ENCODE assay signal across 13 cellular contexts in the genomic region with DNA sequence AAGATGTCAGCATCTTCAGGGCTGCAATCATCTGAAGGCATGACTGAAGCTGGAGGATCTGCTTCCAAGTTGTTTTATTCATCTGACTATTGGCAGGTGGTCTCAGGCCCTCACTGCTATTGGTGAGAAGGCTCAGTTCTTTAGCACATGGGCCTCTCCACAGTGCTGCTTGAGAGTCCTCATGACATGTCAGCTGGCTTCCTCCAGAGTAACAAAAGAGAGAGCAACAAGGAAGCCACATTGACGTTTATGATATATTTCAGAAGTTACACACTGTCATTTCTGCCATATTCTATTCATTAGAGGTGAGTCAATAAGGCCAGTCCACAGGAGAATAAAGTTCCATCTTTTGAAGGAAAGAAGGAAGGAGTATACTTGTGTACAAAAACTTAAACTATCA. TPM values are rescaled to one million over a fixed set of nuclear protein-coding genes. Genes with fewer than 3 reads are reported as not detected.
DNase-seq lines count a peak whose midpoint lies in the region; ATAC-seq and TF ChIP-seq lines count a peak whose summit lies in the region.
"Had no signal": no experiment of that assay in that cellular context is flagged by ENCODE, and none has a peak within 500 bp of the region (broad histone marks: within the 10 kb centered on the region; RNA-seq: fewer than 3 reads in every experiment).

No MANE protein-coding gene starts in this region.

- no peak overlapping the region for H3K27ac Mint-ChIP-seq in activated CD8-positive, alpha-beta T cell treated with anti-CD3 and anti-CD28 coated beads for 36 hours
- no peak overlapping the region for H3K27ac Mint-ChIP-seq in activated CD8-positive, alpha-beta T cell treated with anti-CD3 and anti-CD28 coated beads, Interleukin-2, amount 10 ng/mL, durations not matched to agents 7 days and 5 days
- H3K27ac Mint-ChIP-seq in activated naive CD8-positive, alpha-beta T cell treated with anti-CD3 and anti-CD28 coated beads, Interleukin-2, amount 50 U/mL, for 24 hours, result no peak overlapping the region
- no peak overlapping the region for H3K27ac Mint-ChIP-seq in activated naive CD8-positive, alpha-beta T cell treated with anti-CD3 and anti-CD28 coated beads for 36 hours
- no peak overlapping the region for H3K27ac Mint-ChIP-seq in activated T-helper 17 cell treated with anti-CD3 and anti-CD28 coated beads, Interleukin-2, amount 50 U/mL, for 72 hours
- H3K27ac Mint-ChIP-seq in stimulated activated memory B cell treated with anti-CD40 and anti-IgM and Interleukin-4, amounts not matched to agents 10 μg/mL and 1 μg/mL and 100 μg/mL, for 72 hours, result no peak overlapping the region
- H3K27ac Mint-ChIP-seq: B cell; CD8-positive, alpha-beta T cell; H9 had no signal

- intact Hi-C loops in activated CD8-positive, alpha-beta T cell treated with anti-CD3 and anti-CD28 coated beads for 36 hours (cut with micrococcal nuclease), result no loop called here

- CTCF ChIA-PET in activated CD8-positive, alpha-beta T cell treated with anti-CD3 and anti-CD28 coated beads for 36 hours (lab: Charles Lee), result no interaction called here
- CTCF ChIA-PET in activated CD8-positive, alpha-beta T cell treated with anti-CD3 and anti-CD28 coated beads, Interleukin-2, amount 10 ng/mL, durations not matched to agents 7 days and 5 days (lab: Charles Lee), result interaction anchor here (1.1 kb wide), 1 partner anchor 10 kb away, joined by 3 read pairs; no protein-coding TSS in a partner anchor

- peaks cover 11% of the 10 kb centered on the region for H3K9me3 Mint-ChIP-seq in activated CD8-positive, alpha-beta T cell treated with anti-CD3 and anti-CD28 coated beads for 36 hours
- peaks cover 3% of the 10 kb centered on the region for H3K9me3 Mint-ChIP-seq in activated CD8-positive, alpha-beta T cell treated with anti-CD3 and anti-CD28 coated beads, Interleukin-2, amount 10 ng/mL, durations not matched to agents 7 days and 5 days (ENCODE audit: insufficient read depth)
- peaks cover 9% of the 10 kb centered on the region for H3K9me3 Mint-ChIP-seq in activated naive CD8-positive, alpha-beta T cell treated with anti-CD3 and anti-CD28 coated beads, Interleukin-2, amount 50 U/mL, for 24 hours
- H3K9me3 Mint-ChIP-seq in activated naive CD8-positive, alpha-beta T cell treated with anti-CD3 and anti-CD28 coated beads for 36 hours, result peaks cover 5% of the 10 kb centered on the region
- H3K9me3 Mint-ChIP-seq in activated T-helper 17 cell treated with anti-CD3 and anti-CD28 coated beads, Interleukin-2, amount 50 U/mL, for 72 hours, result peaks cover 3% of the 10 kb centered on the region
- peaks cover 4% of the 10 kb centered on the region for H3K9me3 Mint-ChIP-seq in stimulated activated memory B cell treated with anti-CD40 and anti-IgM and Interleukin-4, amounts not matched to agents 10 μg/mL and 1 μg/mL and 100 μg/mL, for 72 hours

- H3K4me3 Mint-ChIP-seq in activated CD8-positive, alpha-beta T cell treated with anti-CD3 and anti-CD28 coated beads for 36 hours, result no peak overlapping the region
- H3K4me3 Mint-ChIP-seq in activated CD8-positive, alpha-beta T cell treated with anti-CD3 and anti-CD28 coated beads, Interleukin-2, amount 10 ng/mL, durations not matched to agents 7 days and 5 days, result no peak overlapping the region
- H3K4me3 Mint-ChIP-seq in activated naive CD8-positive, alpha-beta T cell treated with anti-CD3 and anti-CD28 coated beads, Interleukin-2, amount 50 U/mL, for 24 hours, result no peak overlapping the region
- H3K4me3 Mint-ChIP-seq in activated naive CD8-positive, alpha-beta T cell treated with anti-CD3 and anti-CD28 coated beads for 36 hours, result no peak overlapping the region
- no peak overlapping the region for H3K4me3 Mint-ChIP-seq in activated T-helper 17 cell treated with anti-CD3 and anti-CD28 coated beads, Interleukin-2, amount 50 U/mL, for 72 hours
- H3K4me3 Mint-ChIP-seq in stimulated activated memory B cell treated with anti-CD40 and anti-IgM and Interleukin-4, amounts not matched to agents 10 μg/mL and 1 μg/mL and 100 μg/mL, for 72 hours, result no peak overlapping the region
- H3K4me3 Mint-ChIP-seq: B cell; CD8-positive, alpha-beta T cell; H9 had no signal

- TF ChIP-seq CTCF in activated CD8-positive, alpha-beta T cell treated with anti-CD3 and anti-CD28 coated beads for 36 hours (IDR thresholded peaks at IDR 0.05), result no peak

- H3K4me1 Mint-ChIP-seq in activated CD8-positive, alpha-beta T cell treated with anti-CD3 and anti-CD28 coated beads for 36 hours (ENCODE audit: low read depth), result no peaks in the 10 kb centered on the region
- no peaks in the 10 kb centered on the region for H3K4me1 Mint-ChIP-seq in activated CD8-positive, alpha-beta T cell treated with anti-CD3 and anti-CD28 coated beads, Interleukin-2, amount 10 ng/mL, durations not matched to agents 7 days and 5 days (ENCODE audit: low read depth)
- H3K4me1 Mint-ChIP-seq in activated naive CD8-positive, alpha-beta T cell treated with anti-CD3 and anti-CD28 coated beads, Interleukin-2, amount 50 U/mL, for 24 hours, result no peaks in the 10 kb centered on the region
- H3K4me1 Mint-ChIP-seq in activated naive CD8-positive, alpha-beta T cell treated with anti-CD3 and anti-CD28 coated beads for 36 hours, result no peaks in the 10 kb centered on the region
- H3K4me1 Mint-ChIP-seq in activated T-helper 17 cell treated with anti-CD3 and anti-CD28 coated beads, Interleukin-2, amount 50 U/mL, for 72 hours, result no peaks in the 10 kb centered on the region
- H3K4me1 Mint-ChIP-seq in stimulated activated memory B cell treated with anti-CD40 and anti-IgM and Interleukin-4, amounts not matched to agents 10 μg/mL and 1 μg/mL and 100 μg/mL, for 72 hours, result no peaks in the 10 kb centered on the region

- POLR2A ChIA-PET in activated CD8-positive, alpha-beta T cell treated with anti-CD3 and anti-CD28 coated beads for 36 hours (lab: Charles Lee), result no interaction called here
- POLR2A ChIA-PET in activated CD8-positive, alpha-beta T cell treated with anti-CD3 and anti-CD28 coated beads, Interleukin-2, amount 10 ng/mL, durations not matched to agents 7 days and 5 days (lab: Charles Lee), result no interaction called here

- DNase-seq in activated CD8-positive, alpha-beta T cell treated with anti-CD3 and anti-CD28 coated beads for 36 hours, result no peak
- DNase-seq in activated CD8-positive, alpha-beta T cell treated with anti-CD3 and anti-CD28 coated beads, Interleukin-2, amount 10 ng/mL, durations not matched to agents 7 days and 5 days, result no peak
- DNase-seq in activated naive CD8-positive, alpha-beta T cell treated with anti-CD3 and anti-CD28 coated beads, Interleukin-2, amount 50 U/mL, for 24 hours, result no peak
- no peak for DNase-seq in activated naive CD8-positive, alpha-beta T cell treated with anti-CD3 and anti-CD28 coated beads for 36 hours
- DNase-seq in SKM-1 treated with dmso at 0.1 percent for 144 hours (lab: John Stamatoyannopoulos, UW; ENCODE audit: unreplicated experiment), result no peak
- DNase-seq: Calu3; CD8-positive, alpha-beta T cell; DMS79 treated with DMSO at 0.1 percent for 48 hours; GF-D8; H9 had no signal

- H3K27me3 Mint-ChIP-seq in activated CD8-positive, alpha-beta T cell treated with anti-CD3 and anti-CD28 coated beads for 36 hours, result peaks cover 7% of the 10 kb centered on the region
- peaks cover 22% of the 10 kb centered on the region for H3K27me3 Mint-ChIP-seq in activated CD8-positive, alpha-beta T cell treated with anti-CD3 and anti-CD28 coated beads, Interleukin-2, amount 10 ng/mL, durations not matched to agents 7 days and 5 days (ENCODE audit: low read depth)
- peaks cover 5% of the 10 kb centered on the region for H3K27me3 Mint-ChIP-seq in activated naive CD8-positive, alpha-beta T cell treated with anti-CD3 and anti-CD28 coated beads, Interleukin-2, amount 50 U/mL, for 24 hours
- peaks cover 4% of the 10 kb centered on the region for H3K27me3 Mint-ChIP-seq in activated naive CD8-positive, alpha-beta T cell treated with anti-CD3 and anti-CD28 coated beads for 36 hours
- H3K27me3 Mint-ChIP-seq in activated T-helper 17 cell treated with anti-CD3 and anti-CD28 coated beads, Interleukin-2, amount 50 U/mL, for 72 hours, result no peaks in the 10 kb centered on the region
- peaks cover 13% of the 10 kb centered on the region for H3K27me3 Mint-ChIP-seq in stimulated activated memory B cell treated with anti-CD40 and anti-IgM and Interleukin-4, amounts not matched to agents 10 μg/mL and 1 μg/mL and 100 μg/mL, for 72 hours

- H3K36me3 Mint-ChIP-seq in activated CD8-positive, alpha-beta T cell treated with anti-CD3 and anti-CD28 coated beads for 36 hours (ENCODE audit: low read depth), result no peaks in the 10 kb centered on the region
- no peaks in the 10 kb centered on the region for H3K36me3 Mint-ChIP-seq in activated CD8-positive, alpha-beta T cell treated with anti-CD3 and anti-CD28 coated beads, Interleukin-2, amount 10 ng/mL, durations not matched to agents 7 days and 5 days (ENCODE audit: low read depth)
- H3K36me3 Mint-ChIP-seq in activated naive CD8-positive, alpha-beta T cell treated with anti-CD3 and anti-CD28 coated beads, Interleukin-2, amount 50 U/mL, for 24 hours (ENCODE audit: low read depth), result no peaks in the 10 kb centered on the region
- H3K36me3 Mint-ChIP-seq in activated naive CD8-positive, alpha-beta T cell treated with anti-CD3 and anti-CD28 coated beads for 36 hours, result peaks cover 2% of the 10 kb centered on the region
- no peaks in the 10 kb centered on the region for H3K36me3 Mint-ChIP-seq in activated T-helper 17 cell treated with anti-CD3 and anti-CD28 coated beads, Interleukin-2, amount 50 U/mL, for 72 hours (ENCODE audit: low read depth)
- peaks cover 12% of the 10 kb centered on the region for H3K36me3 Mint-ChIP-seq in stimulated activated memory B cell treated with anti-CD40 and anti-IgM and Interleukin-4, amounts not matched to agents 10 μg/mL and 1 μg/mL and 100 μg/mL, for 72 hours
- H3K36me3 Mint-ChIP-seq: CD8-positive, alpha-beta T cell had no signal

- peak; percentile 34 for ATAC-seq in activated CD8-positive, alpha-beta T cell treated with anti-CD3 and anti-CD28 coated beads for 36 hours
- no peak for ATAC-seq in activated CD8-positive, alpha-beta T cell treated with anti-CD3 and anti-CD28 coated beads, Interleukin-2, amount 10 ng/mL, durations not matched to agents 7 days and 5 days
- peak; percentile 36 for ATAC-seq in activated naive CD8-positive, alpha-beta T cell treated with anti-CD3 and anti-CD28 coated beads, Interleukin-2, amount 50 U/mL, for 24 hours
- ATAC-seq in activated T-helper 17 cell treated with anti-CD3 and anti-CD28 coated beads, Interleukin-2, amount 50 U/mL, for 72 hours (replicated peaks), result peak; percentile 90
- ATAC-seq in stimulated activated memory B cell treated with anti-CD40 and anti-IgM and Interleukin-4, amounts not matched to agents 10 μg/mL and 1 μg/mL and 100 μg/mL, for 72 hours, result peak; percentile 45
- ATAC-seq: CD8-positive, alpha-beta T cell had no signal

RNA-seq across cellular contexts. Expression of gene SIGLEC15, which starts 7.9 kb away (rescaled TPM):
- total RNA-seq in activated CD8-positive, alpha-beta T cell treated with anti-CD3 and anti-CD28 coated beads for 36 hours, result not detected
- not detected for total RNA-seq in activated CD8-positive, alpha-beta T cell treated with anti-CD3 and anti-CD28 coated beads, Interleukin-2, amount 10 ng/mL, durations not matched to agents 7 days and 5 days
- not detected for total RNA-seq in activated naive CD8-positive, alpha-beta T cell treated with anti-CD3 and anti-CD28 coated beads for 36 hours
- not detected for total RNA-seq in activated T-helper 17 cell treated with anti-CD3 and anti-CD28 coated beads, Interleukin-2, amount 50 U/mL, for 72 hours
- total RNA-seq: B cell; CD8-positive, alpha-beta T cell had no signal
